In genomic region chrX:74423289-74423985, GRCh38 we compare ENCODE assay signal across 1 cellular context.
TF ChIP-seq lines count a peak whose summit lies in the region.

No MANE protein-coding gene starts in this region.

TF ChIP-seq in H1, 55 proteins besides CTCF, POLR2A, EP300 and RAD21:
- TF ChIP-seq SRF (IDR thresholded peaks at IDR 0.05; ENCODE audit: low read depth, low read length), result no peak
- no peak for TF ChIP-seq RNF2 (IDR thresholded peaks at IDR 0.05; ENCODE audit: borderline replicate concordance, low read depth, low read length, missing control alignments, poor library complexity, severe bottlenecking)
- TF ChIP-seq YY1 (IDR thresholded peaks at IDR 0.05; ENCODE audit: low read depth, low read length), result 0 out of 2 replicates have a peak, but pooled peaks have one; percentile 10
